In genomic region chr7:134293029-134293740, GRCh38 we compare ENCODE assay signal across 9 cellular contexts. TPM values are rescaled to one million over a fixed set of nuclear protein-coding genes. Genes with fewer than 3 reads are reported as not detected.
DNase-seq lines count a peak whose midpoint lies in the region; ATAC-seq and TF ChIP-seq lines count a peak whose summit lies in the region.
"Had no signal": no experiment of that assay in that cellular context is flagged by ENCODE, and none has a peak within 500 bp of the region (broad histone marks: within the 10 kb centered on the region; RNA-seq: fewer than 3 reads in every experiment).

No MANE protein-coding gene starts in this region.

- no peaks in the 10 kb centered on the region for H3K27me3 Mint-ChIP-seq in activated T-cell treated with anti-CD3 and anti-CD28 coated beads, Interleukin-2, amount 50 U/mL, for 4 hours (ENCODE audit: low read depth)
- H3K27me3 Mint-ChIP-seq in chondrocyte (ENCODE audit: low read depth), result no peaks in the 10 kb centered on the region

- H3K27ac Mint-ChIP-seq in chondrocyte (ENCODE audit: unreplicated experiment), result no peak overlapping the region

- H3K36me3 ChIP-seq in uterus, result no peaks in the 10 kb centered on the region

- intact Hi-C loops in uterus (cut with DNase I; ENCODE audit: low total_unique reads), result no loop called here

- DNase-seq in NAMALWA (ENCODE audit: low spot score) (peak; percentile 88), midbrain (lab: John Stamatoyannopoulos, UW) (peak; percentile 41), inferior parietal cortex (ENCODE audit: extremely low spot score) (no peak), uterus (no peak), chondrocyte (ENCODE audit: low spot score) (no peak)
- no peak for DNase-seq in activated T-cell treated with anti-CD3 and anti-CD28 coated beads, Interleukin-2, amount 50 U/mL, for 4 hours
- DNase-seq: SJCRH30 had no signal

- ATAC-seq in GM18861 (IDR thresholded peaks at IDR 0.05; ENCODE audit: unreplicated experiment) (peak; percentile 100), HG02642 (IDR thresholded peaks at IDR 0.05; ENCODE audit: poor library complexity, unreplicated experiment) (peak; percentile 100)
- no peak for ATAC-seq in activated T-cell treated with anti-CD3 and anti-CD28 coated beads, Interleukin-2, amount 50 U/mL, for 4 hours

- H3K4me3 Mint-ChIP-seq in activated T-cell treated with anti-CD3 and anti-CD28 coated beads, Interleukin-2, amount 50 U/mL, for 4 hours, result no peak overlapping the region
- no peak overlapping the region for H3K4me3 Mint-ChIP-seq in chondrocyte (ENCODE audit: unreplicated experiment)

- no peak for TF ChIP-seq POLR2A in uterus (IDR thresholded peaks at IDR 0.05)

- H3K4me1 ChIP-seq in uterus, result peaks cover 0 to 5% of the 10 kb centered on the region in 2 donors

- peaks cover 33% of the 10 kb centered on the region for H3K36me3 Mint-ChIP-seq in activated T-cell treated with anti-CD3 and anti-CD28 coated beads, Interleukin-2, amount 50 U/mL, for 4 hours (ENCODE audit: insufficient read depth)
- peaks cover 26% of the 10 kb centered on the region for H3K36me3 Mint-ChIP-seq in chondrocyte (ENCODE audit: low read depth)

- H3K9me3 Mint-ChIP-seq in activated T-cell treated with anti-CD3 and anti-CD28 coated beads, Interleukin-2, amount 50 U/mL, for 4 hours, result no peaks in the 10 kb centered on the region
- H3K9me3 Mint-ChIP-seq in chondrocyte (ENCODE audit: low read depth), result peaks cover 2% of the 10 kb centered on the region

- H3K27ac ChIP-seq in uterus, result no peak overlapping the region
- H3K27ac ChIP-seq: SJCRH30 had no signal

- H3K27me3 ChIP-seq in uterus, result no peaks in the 10 kb centered on the region
- H3K27me3 ChIP-seq: SJCRH30 had no signal

- H3K9me3 ChIP-seq in uterus, result no peaks in the 10 kb centered on the region
- H3K9me3 ChIP-seq: SJCRH30 had no signal

- no peak overlapping the region for H3K4me3 ChIP-seq in uterus
- H3K4me3 ChIP-seq: SJCRH30 had no signal

- no peak for TF ChIP-seq CTCF in uterus (IDR thresholded peaks at IDR 0.05)
- no peak for TF ChIP-seq CTCF in chondrocyte (IDR thresholded peaks at IDR 0.05)

- no peaks in the 10 kb centered on the region for H3K4me1 Mint-ChIP-seq in activated T-cell treated with anti-CD3 and anti-CD28 coated beads, Interleukin-2, amount 50 U/mL, for 4 hours (ENCODE audit: low read depth)
- H3K4me1 Mint-ChIP-seq in chondrocyte (ENCODE audit: low read depth), result peaks cover 11% of the 10 kb centered on the region

RNA-seq across cellular contexts. Expression of gene SLC35B4, which starts 23.5 kb away (rescaled TPM):
- total RNA-seq in activated T-cell treated with anti-CD3 and anti-CD28 coated beads, Interleukin-2, amount 50 U/mL, for 4 hours, result 10 to 100 TPM; 21.7 to 24.9 (median 22.7) TPM
- total RNA-seq in uterus (10 to 100 TPM in 2 of 4 donors, 1 to 10 TPM in 2; 6.5 to 20.5 (median 14.6) TPM), chondrocyte (23.2 to 25.1 TPM (median 24.6 TPM) in 3 replicates)

Comparison
In these comparisons a context has a peak if more than half of its experiments do, and no peak if none do; other contexts are left out.
1. ATAC-seq: peak in GM18861 (single experiment) and HG02642 (single experiment); none in activated T-cell treated with anti-CD3 and anti-CD28 coated beads, Interleukin-2, amount 50 U/mL, for 4 hours (0 of 2).
2. DNase-seq: peak in NAMALWA (single experiment) and midbrain (single experiment); none in activated T-cell treated with anti-CD3 and anti-CD28 coated beads, Interleukin-2, amount 50 U/mL, for 4 hours (single experiment), inferior parietal cortex (single experiment), uterus (0 of 2) and chondrocyte (single experiment).